Comparison of ENCODE assay signal across 17 cellular contexts in genomic region chr7:36692444-36692843, GRCh38. TPM values are rescaled to one million over a fixed set of nuclear protein-coding genes. Genes with fewer than 3 reads are reported as not detected.
DNase-seq lines count a peak whose midpoint lies in the region; ATAC-seq and TF ChIP-seq lines count a peak whose summit lies in the region.
"Had no signal": no experiment of that assay in that cellular context is flagged by ENCODE, and none has a peak within 500 bp of the region (broad histone marks: within the 10 kb centered on the region; RNA-seq: fewer than 3 reads in every experiment).

No MANE protein-coding gene starts in this region.

- peaks cover 17% of the 10 kb centered on the region for H3K36me3 Mint-ChIP-seq in activated CD4-positive, alpha-beta T cell treated with anti-CD3 and anti-CD28 coated beads for 36 hours (ENCODE audit: low read depth)

- H3K4me1 ChIP-seq in mucosa of descending colon (ENCODE audit: low read depth) = no peaks in the 10 kb centered on the region
- H3K4me1 ChIP-seq: tibial nerve had no signal

- peak; percentile 52 for DNase-seq in activated CD4-positive, alpha-beta T cell treated with anti-CD3 and anti-CD28 coated beads for 36 hours
- DNase-seq in activated CD4-positive, alpha-beta T cell treated with anti-CD3 and anti-CD28 coated beads for 1 hour = no peak
- DNase-seq in mucosa of descending colon (no peak), HEK293T (ENCODE audit: extremely low spot score) (no peak), 8988T (no peak)
- DNase-seq in activated effector memory CD4-positive, alpha-beta T cell treated with anti-CD3 and anti-CD28 coated beads, Interleukin-2, amount 50 U/mL, for 16 hours = no peak
- DNase-seq: C1 segment of cervical spinal cord; effector memory CD4-positive, alpha-beta T cell; left colon; NCI-H2029 treated with DMSO at 0.1 percent for 48 hours; ovary; SK-N-SH; stimulated activated CD4-positive, alpha-beta T cell treated with anti-CD3 and anti-CD28 coated beads, Interleukin-4, amount 100 ng/mL, for 24 hours had no signal

- intact Hi-C loops in activated CD4-positive, alpha-beta T cell treated with anti-CD3 and anti-CD28 coated beads for 36 hours (cut with DNase I, micrococcal nuclease) = loop anchor here (1.0 to 2.0 kb wide), 4 partner anchors 8 to 35 kb away; no protein-coding TSS in a partner anchor
- intact Hi-C loops in mucosa of descending colon (cut with DNase I, micrococcal nuclease) = no loop called here

- TF ChIP-seq CTCF in mucosa of descending colon (IDR thresholded peaks at IDR 0.05) = no peak

- POLR2A ChIA-PET in activated CD4-positive, alpha-beta T cell treated with anti-CD3 and anti-CD28 coated beads for 36 hours (lab: Charles Lee) = interaction anchor here (0.6 to 0.8 kb wide), 3 partner anchors 15 to 194 kb away, joined by 3 to 5 read pairs (median 4); no protein-coding TSS in a partner anchor
- POLR2A ChIA-PET in HEK293T (lab: Yijun Ruan, JAX) = no interaction called here

- H3K9me3 ChIP-seq in mucosa of descending colon = no peaks in the 10 kb centered on the region
- H3K9me3 ChIP-seq: ovary, SK-N-SH, tibial nerve had no signal

- no peak overlapping the region for H3K4me3 ChIP-seq in mucosa of descending colon
- H3K4me3 ChIP-seq: cardiac muscle cell, ovary, tibial nerve had no signal

- CTCF ChIA-PET in activated CD4-positive, alpha-beta T cell treated with anti-CD3 and anti-CD28 coated beads for 36 hours (lab: Charles Lee) = interaction anchor here (0.7 to 2.7 kb wide), 4 partner anchors 14 to 40 kb away, joined by 3 to 16 read pairs (median 6); no protein-coding TSS in a partner anchor
- CTCF ChIA-PET in HEK293T (lab: Yijun Ruan, JAX) = interaction anchor here (0.7 kb wide), 2 partner anchors 238 to 1601 kb away, joined by 5 to 7 read pairs; no protein-coding TSS in a partner anchor

- peaks cover 1% of the 10 kb centered on the region for H3K9me3 Mint-ChIP-seq in activated CD4-positive, alpha-beta T cell treated with anti-CD3 and anti-CD28 coated beads for 36 hours (ENCODE audit: low read depth)

- ATAC-seq in activated CD4-positive, alpha-beta T cell treated with anti-CD3 and anti-CD28 coated beads for 36 hours = peak; percentile 90
- ATAC-seq in GM19023 (IDR thresholded peaks at IDR 0.05; ENCODE audit: unreplicated experiment) = peak; percentile 67
- ATAC-seq in HG03378 (IDR thresholded peaks at IDR 0.05; ENCODE audit: unreplicated experiment) = peak; percentile 87
- ATAC-seq in mucosa of descending colon = peak; percentile 21
- ATAC-seq: left colon had no signal

- H3K27ac Mint-ChIP-seq in activated CD4-positive, alpha-beta T cell treated with anti-CD3 and anti-CD28 coated beads for 36 hours = peak overlapping the region; percentile 92

- peaks cover 55% of the 10 kb centered on the region for H3K4me1 Mint-ChIP-seq in activated CD4-positive, alpha-beta T cell treated with anti-CD3 and anti-CD28 coated beads for 36 hours

- H3K27me3 Mint-ChIP-seq in activated CD4-positive, alpha-beta T cell treated with anti-CD3 and anti-CD28 coated beads for 36 hours = no peaks in the 10 kb centered on the region

- no peaks in the 10 kb centered on the region for H3K36me3 ChIP-seq in mucosa of descending colon (ENCODE audit: low read depth)
- H3K36me3 ChIP-seq: cardiac muscle cell, ovary, tibial nerve had no signal

- peak overlapping the region; percentile 60 for H3K4me3 Mint-ChIP-seq in activated CD4-positive, alpha-beta T cell treated with anti-CD3 and anti-CD28 coated beads for 36 hours

TF ChIP-seq in HEK293T, 16 proteins besides CTCF, POLR2A, EP300 and RAD21:
- no peak for TF ChIP-seq CTBP1 (IDR thresholded peaks at IDR 0.05; ENCODE audit: borderline replicate concordance)
- TF ChIP-seq SUZ12 (IDR thresholded peaks at IDR 0.05) = no peak
- TF ChIP-seq BHLHE40 (IDR thresholded peaks at IDR 0.05; ENCODE audit: borderline replicate concordance) = no peak
TF ChIP-seq in HEK293T: peak in this region for 0.

RNA-seq across cellular contexts. Expression of gene AOAH, which starts 31.9 kb away (rescaled TPM):
- total RNA-seq in activated CD4-positive, alpha-beta T cell treated with anti-CD3 and anti-CD28 coated beads for 36 hours = 10 to 100 TPM in 1 of 2 experiments, 1 to 10 TPM in 1; 9.2 to 10.0 TPM
- 10 to 100 TPM; 15.7 to 36.1 (median 28.8) TPM for total RNA-seq in mucosa of descending colon
- total RNA-seq: cardiac muscle cell had no signal

Comparison
In these comparisons a context has a peak if more than half of its experiments do, and no peak if none do; other contexts are left out.
1. ATAC-seq: peak in every context shown above with its lines; median percentile 90 in activated CD4-positive, alpha-beta T cell treated with anti-CD3 and anti-CD28 coated beads for 36 hours; 87 in HG03378; 67 in GM19023; 21 in mucosa of descending colon.
2. intact Hi-C loops: an anchor here in activated CD4-positive, alpha-beta T cell treated with anti-CD3 and anti-CD28 coated beads for 36 hours (1.0 to 2.0 kb wide); none called in mucosa of descending colon.